18 cellular contexts compared by ENCODE assay signal in the genomic region with DNA sequence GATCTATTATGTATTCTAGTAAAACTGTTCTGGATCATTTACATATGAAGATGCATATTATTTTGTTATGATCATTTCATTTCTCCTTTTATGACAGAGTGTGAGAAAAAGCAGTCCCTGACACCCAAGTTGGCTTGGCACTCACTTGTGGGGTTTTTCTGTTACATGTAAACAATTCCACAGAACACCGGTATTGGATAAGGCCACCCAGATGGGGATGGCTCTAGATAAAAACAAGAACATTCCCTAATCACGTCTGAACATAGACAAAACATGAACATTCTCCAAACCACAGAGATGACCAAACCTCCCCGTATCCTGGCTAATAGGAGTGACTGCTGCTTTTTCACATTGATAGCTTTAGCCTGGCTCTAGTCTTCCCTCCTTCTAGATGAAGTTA.
"Had no signal": no experiment of that assay in that cellular context is flagged by ENCODE, and none has a peak within 500 bp of the region (broad histone marks: within the 10 kb centered on the region; RNA-seq: fewer than 3 reads in every experiment).

No MANE protein-coding gene starts in this region.

- DNase-seq: effector memory CD4-positive, alpha-beta T cell; esophagus squamous epithelium; foreskin melanocyte; head of caudate nucleus; hippocampal formation; mesendoderm; naive B cell; psoas muscle; retina; right lobe of liver; stimulated activated CD4-positive, alpha-beta T cell treated with anti-CD3 and anti-CD28 coated beads, Interleukin-4, amount 100 ng/mL, for 1 hour; stimulated activated CD8-positive, alpha-beta memory T cell treated with anti-CD3 and anti-CD28 coated beads, Interleukin-4, amount 100 ng/mL, for 48 hours; stimulated activated naive CD8-positive, alpha-beta T cell treated with anti-CD3 and anti-CD28 coated beads, Interleukin-15, Interleukin-2, amounts not matched to agents 100 U/mL and 50 U/mL, for 24 hours; tibial artery; upper lobe of left lung; uterus had no signal

- H3K27ac ChIP-seq: epithelial cell of prostate, esophagus squamous epithelium, psoas muscle, right lobe of liver, tibial artery, upper lobe of left lung, uterus had no signal

- H3K4me3 ChIP-seq: esophagus squamous epithelium, psoas muscle, right lobe of liver, tibial artery, upper lobe of left lung, uterus had no signal

- ATAC-seq: psoas muscle; right lobe of liver; stimulated activated effector memory CD8-positive, alpha-beta T cell treated with anti-CD3 and anti-CD28 coated beads, Interleukin-12 subunit alpha, Interleukin-12 subunit beta, amount 100 ng/mL, for 72 hours; stimulated activated naive CD8-positive, alpha-beta T cell treated with anti-CD3 and anti-CD28 coated beads, Interleukin-15, Interleukin-2, amounts not matched to agents 100 U/mL and 50 U/mL, for 24 hours had no signal

- H3K9me3 ChIP-seq: esophagus squamous epithelium, psoas muscle, right lobe of liver, tibial artery, upper lobe of left lung, uterus had no signal

- H3K4me1 ChIP-seq: psoas muscle, uterus had no signal

- H3K36me3 ChIP-seq: esophagus squamous epithelium, right lobe of liver, tibial artery, upper lobe of left lung, uterus had no signal

- H3K27me3 ChIP-seq: right lobe of liver had no signal
